In the genomic region with DNA sequence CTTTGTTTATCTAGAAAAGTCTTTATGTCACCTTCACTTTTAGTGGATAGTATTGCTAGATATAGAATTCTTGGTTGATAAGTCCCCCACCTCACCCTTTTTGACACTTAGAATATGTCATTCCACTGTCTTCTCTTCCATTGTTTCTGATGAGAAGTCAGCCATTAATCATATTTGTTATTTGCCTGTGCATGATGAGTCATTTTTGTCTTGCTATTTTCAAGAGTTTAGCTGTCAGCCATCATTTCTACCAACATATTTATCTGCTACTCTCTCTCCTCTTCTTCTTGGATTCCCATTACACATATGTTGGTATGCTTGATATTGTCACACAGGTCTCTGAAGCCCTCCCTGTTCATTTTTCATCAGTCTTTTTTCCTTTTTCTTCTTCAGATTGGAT, we compare ENCODE assay signal across 22 cellular contexts.
A peak's percentile ranks its signal among the peaks of the same experiment; 100 is the strongest.
DNase-seq lines count a peak whose midpoint lies in the region; ATAC-seq, FAIRE-seq and TF ChIP-seq lines count a peak whose summit lies in the region.
"Had no signal": no experiment of that assay in that cellular context is flagged by ENCODE, and none has a peak within 500 bp of the region (broad histone marks: within the 10 kb centered on the region; RNA-seq: fewer than 3 reads in every experiment).

No MANE protein-coding gene starts in this region.

- H3K9me2 ChIP-seq in PC-3 (replicated peaks; ENCODE audit: low read length) = no peaks in the 10 kb centered on the region

- FAIRE-seq in bronchial epithelial cell (lab: Jason Lieb, UNC) = no peak
- FAIRE-seq: G401.6, GM12878 had no signal

- ATAC-seq in PC-3 = no peak
- ATAC-seq in GM21786 (IDR thresholded peaks at IDR 0.05; ENCODE audit: unreplicated experiment) = no peak
- ATAC-seq: CD8-positive, alpha-beta T cell; GM12878; Panc1 had no signal

- no peaks in the 10 kb centered on the region for H3K27me3 ChIP-seq in PC-3 (ENCODE audit: low read length)
- H3K27me3 ChIP-seq in bronchial epithelial cell (ENCODE audit: control insufficient read depth, insufficient read depth, low read length) = no peaks in the 10 kb centered on the region
- no peaks in the 10 kb centered on the region for H3K27me3 ChIP-seq in ascending aorta

- H2AFZ ChIP-seq in PC-3 (ENCODE audit: low read length) = no peak overlapping the region

- no peak overlapping the region for H3K9ac ChIP-seq in PC-3 (ENCODE audit: low read length)

- H3K4me2 ChIP-seq in PC-3 (ENCODE audit: low read length) = no peak overlapping the region

- intact Hi-C loops in PC-3 (cut with micrococcal nuclease) (no loop called here), ascending aorta (cut with DNase I) (no loop called here)

- CTCF ChIA-PET in PC-3 (lab: Charles Lee) = no interaction called here

- DNase-seq in HCEC 1CT = peak; percentile 15
- DNase-seq in PC-3 = peak; percentile 18
- peak; percentile 45 for DNase-seq in bronchial epithelial cell (ENCODE audit: low read depth)
- DNase-seq in T-helper 1 cell = no peak
- DNase-seq in UCSD-AML1 (lab: John Stamatoyannopoulos, UW; ENCODE audit: unreplicated experiment) = no peak
- DNase-seq in ascending aorta (ENCODE audit: low spot score in 2 of 2) = no peak
- DNase-seq: Caco-2; CD8-positive, alpha-beta T cell; DMS 273 treated with DMSO at 0.1 percent for 48 hours; NCI-H1048; NCI-H1417; NCI-H1694 treated with DMSO at 0.1 percent for 48 hours; NCI-H2081; NCI-H2227 treated with DMSO at 0.1 percent for 48 hours; NCI-H510A; NCI-H69; SHP77 treated with DMSO at 0.1 percent for 48 hours had no signal

- BruUV-seq in PC-3 (replicated peaks; lab: Mats Ljungman, UMichigan) = no TSS peak

- H3K79me2 ChIP-seq in PC-3 (ENCODE audit: low read length) = no peaks in the 10 kb centered on the region

- H4K20me1 ChIP-seq in PC-3 (ENCODE audit: low read length) = no peaks in the 10 kb centered on the region

- no peaks in the 10 kb centered on the region for H3F3A ChIP-seq in PC-3 (ENCODE audit: low read length, unreplicated experiment)

- TF ChIP-seq CTCF in PC-3 (conservative IDR thresholded peaks at IDR 0.05; ENCODE audit: low read depth, low read length) (no peak), bronchial epithelial cell (IDR thresholded peaks at IDR 0.05; ENCODE audit: insufficient read depth, low read length, severe bottlenecking) (no peak), ascending aorta (IDR thresholded peaks at IDR 0.05) (no peak)

- H3K9me3 ChIP-seq in PC-3 (ENCODE audit: low read length) (peaks cover 7% of the 10 kb centered on the region; the same call in 1 of the 2 replicates), ascending aorta (peaks cover 0 to 6% of the 10 kb centered on the region in 2 donors)

- no peak overlapping the region for H3K4me3 ChIP-seq in PC-3 (ENCODE audit: low read length)
- H3K4me3 ChIP-seq in bronchial epithelial cell (ENCODE audit: low read depth, low read length) = no peak overlapping the region
- H3K4me3 ChIP-seq in ascending aorta = no peak overlapping the region
- H3K4me3 ChIP-seq: GM12878 had no signal

- H3K27ac ChIP-seq in PC-3 (ENCODE audit: low read length) (no peak overlapping the region), ascending aorta (no peak overlapping the region)
- H3K27ac ChIP-seq: C4-2B had no signal

- POLR2A ChIA-PET in PC-3 (lab: Charles Lee; ENCODE audit: unreplicated experiment) = no interaction called here

- H3K4me1 ChIP-seq in PC-3 (ENCODE audit: insufficient read depth, low read length) (peaks cover 17% of the 10 kb centered on the region), ascending aorta (peaks cover 0 to 11% of the 10 kb centered on the region in 2 donors)

- no peaks in the 10 kb centered on the region for H3K36me3 ChIP-seq in PC-3 (ENCODE audit: low read depth, low read length)
- no peaks in the 10 kb centered on the region for H3K36me3 ChIP-seq in bronchial epithelial cell (ENCODE audit: control insufficient read depth, insufficient read depth, low read length)
- no peaks in the 10 kb centered on the region for H3K36me3 ChIP-seq in ascending aorta

Comparison
In these comparisons a context has a peak if more than half of its experiments do, and no peak if none do; other contexts are left out.
1. DNase-seq: peak in HCEC 1CT (single experiment), PC-3 (single experiment) and bronchial epithelial cell (single experiment); none in T-helper 1 cell (0 of 5), UCSD-AML1 (single experiment) and ascending aorta (0 of 2).